ENCODE assay signal across 8 cellular contexts in genomic region chr9:129460323-129461261, GRCh38.
DNase-seq lines count a peak whose midpoint lies in the region; ATAC-seq and TF ChIP-seq lines count a peak whose summit lies in the region.

No MANE protein-coding gene starts in this region.

- peaks cover 7 to 8% (median 7%) of the 10 kb centered on the region in 3 donors for H3K4me1 Mint-ChIP-seq in IgD-negative memory B cell
- peaks cover 43% of the 10 kb centered on the region for H3K4me1 Mint-ChIP-seq in activated T-cell treated with anti-CD3 and anti-CD28 coated beads, Interleukin-2, amount 50 U/mL, for 72 hours (ENCODE audit: low read depth)

- H3K9me3 ChIP-seq in esophagus muscularis mucosa: no peaks in the 10 kb centered on the region
- no peaks in the 10 kb centered on the region for H3K9me3 ChIP-seq in muscle layer of colon (ENCODE audit: low read length)

- intact Hi-C loops in esophagus muscularis mucosa (cut with DNase I): no loop called here

- peak; percentile 71 for ATAC-seq in GM19467 (IDR thresholded peaks at IDR 0.05; ENCODE audit: unreplicated experiment)
- peak; percentile 86 to 87 for ATAC-seq in activated T-cell treated with anti-CD3 and anti-CD28 coated beads, Interleukin-2, amount 50 U/mL, for 72 hours (replicated peaks in 1 of 2)

- H3K36me3 ChIP-seq in esophagus muscularis mucosa (no peaks in the 10 kb centered on the region), muscle layer of colon (ENCODE audit: insufficient read depth, low read length) (no peaks in the 10 kb centered on the region)

- H3K9ac ChIP-seq in muscle layer of colon (ENCODE audit: low read length): peak overlapping the region; percentile 80

- under 1% methylated on average over 19 of the region's 51 CpGs for WGBS in esophagus muscularis mucosa

- TF ChIP-seq POLR2A in esophagus muscularis mucosa (IDR thresholded peaks at IDR 0.05; ENCODE audit: low read depth): peak; percentile 27

- H3K9me3 Mint-ChIP-seq in IgD-negative memory B cell: no peaks in the 10 kb centered on the region
- H3K9me3 Mint-ChIP-seq in activated T-cell treated with anti-CD3 and anti-CD28 coated beads, Interleukin-2, amount 50 U/mL, for 72 hours: peaks cover 0 to 9% of the 10 kb centered on the region in 2 donors

- DNase-seq in C1 segment of cervical spinal cord (lab: John Stamatoyannopoulos, UW): peak; percentile 66 to 98 (median 90)
- DNase-seq in activated T-cell treated with anti-CD3 and anti-CD28 coated beads, Interleukin-2, amount 50 U/mL, for 72 hours: peak; percentile 89 to 90
- DNase-seq in esophagus muscularis mucosa (ENCODE audit: extremely low spot score): peak; percentile 99
- DNase-seq in stimulated activated CD8-positive, alpha-beta memory T cell treated with anti-CD3 and anti-CD28 coated beads, Interleukin-4, amount 100 ng/mL, for 4 hours (ENCODE audit: low read depth in 2 of 2, low spot score in 1 of 2): peak; percentile 77 to 81

- no peaks in the 10 kb centered on the region for H3K36me3 Mint-ChIP-seq in IgD-negative memory B cell
- no peaks in the 10 kb centered on the region for H3K36me3 Mint-ChIP-seq in activated T-cell treated with anti-CD3 and anti-CD28 coated beads, Interleukin-2, amount 50 U/mL, for 72 hours (ENCODE audit: insufficient read depth in 2 of 2)

- TF ChIP-seq CTCF in esophagus muscularis mucosa (IDR thresholded peaks at IDR 0.05): peak; percentile 16 to 50 (median 42)

- H3K27ac Mint-ChIP-seq in IgD-negative memory B cell: peak overlapping the region in 2 of 3 donors; percentile 42 to 43
- H3K27ac Mint-ChIP-seq in activated T-cell treated with anti-CD3 and anti-CD28 coated beads, Interleukin-2, amount 50 U/mL, for 72 hours: peak overlapping the region; percentile 72

- peaks cover 31% of the 10 kb centered on the region for H3K27me3 Mint-ChIP-seq in IgD-negative memory B cell
- no peaks in the 10 kb centered on the region for H3K27me3 Mint-ChIP-seq in activated T-cell treated with anti-CD3 and anti-CD28 coated beads, Interleukin-2, amount 50 U/mL, for 72 hours (ENCODE audit: low read depth)

- TF ChIP-seq EP300 in esophagus muscularis mucosa (IDR thresholded peaks at IDR 0.05): no peak

- H3K4me3 Mint-ChIP-seq in IgD-negative memory B cell: peak overlapping the region; percentile 17 to 78 (median 40)
- H3K4me3 Mint-ChIP-seq in activated T-cell treated with anti-CD3 and anti-CD28 coated beads, Interleukin-2, amount 50 U/mL, for 72 hours: peak overlapping the region; percentile 78 to 86

- H3K27me3 ChIP-seq in esophagus muscularis mucosa: no peaks in the 10 kb centered on the region
- H3K27me3 ChIP-seq in muscle layer of colon (ENCODE audit: control insufficient read depth in 1 of 2, insufficient read depth in 2 of 2, low read length in 2 of 2): no peaks in the 10 kb centered on the region

- H3K4me1 ChIP-seq in esophagus muscularis mucosa: peaks cover 46 to 67% (median 57%) of the 10 kb centered on the region in 4 donors
- H3K4me1 ChIP-seq in muscle layer of colon (ENCODE audit: insufficient read depth, low read length): peaks cover 44% of the 10 kb centered on the region

- H3K4me3 ChIP-seq in esophagus muscularis mucosa (peak overlapping the region; percentile 49 to 62 (median 50)), muscle layer of colon (ENCODE audit: low read depth in 1 of 2, low read length in 2 of 2) (peak overlapping the region; percentile 44 to 57)

- peak overlapping the region; percentile 90 to 97 (median 94) for H3K27ac ChIP-seq in esophagus muscularis mucosa (replicated peaks in 1 of 4)
- peak overlapping the region; percentile 100 for H3K27ac ChIP-seq in muscle layer of colon (ENCODE audit: low read depth, low read length)

TF ChIP-seq in PFSK-1, 5 proteins besides CTCF, POLR2A, EP300 and RAD21:
- peak; percentile 36; the same call in 1 of the 2 replicates for TF ChIP-seq POLR2AphosphoS5 (IDR thresholded peaks at IDR 0.05; ENCODE audit: low read depth, low read length)
- TF ChIP-seq REST (IDR thresholded peaks at IDR 0.05; ENCODE audit: insufficient read depth in 1 of 2, low read depth in 2 of 2, low read length in 2 of 2): peak in 1 of 2 experiments; percentile 9; a peak in 1 of 4 replicates
- peak; percentile 44; the same call in 1 of the 2 replicates for TF ChIP-seq TAF1 (IDR thresholded peaks at IDR 0.05; ENCODE audit: borderline replicate concordance, insufficient read depth, low read length)
- 0 out of 2 replicates have a peak, but pooled peaks have one; percentile 49 for TF ChIP-seq SIN3A (IDR thresholded peaks at IDR 0.05; ENCODE audit: borderline replicate concordance, insufficient read depth, low read length)
- TF ChIP-seq FOXP2 (optimal IDR thresholded peaks at IDR 0.05; ENCODE audit: borderline replicate concordance, extremely low read depth, extremely low read length, insufficient read depth): no peak
TF ChIP-seq in PFSK-1: peak in this region for 4.

Comparison
In these comparisons a context has a peak if more than half of its experiments do, and no peak if none do; other contexts are left out.
1. Peak in every context shown above with its lines: DNase-seq, ATAC-seq, H3K4me3 ChIP-seq and H3K27ac ChIP-seq.